Comparison of ENCODE assay signal across 1 cellular context in the genomic region with DNA sequence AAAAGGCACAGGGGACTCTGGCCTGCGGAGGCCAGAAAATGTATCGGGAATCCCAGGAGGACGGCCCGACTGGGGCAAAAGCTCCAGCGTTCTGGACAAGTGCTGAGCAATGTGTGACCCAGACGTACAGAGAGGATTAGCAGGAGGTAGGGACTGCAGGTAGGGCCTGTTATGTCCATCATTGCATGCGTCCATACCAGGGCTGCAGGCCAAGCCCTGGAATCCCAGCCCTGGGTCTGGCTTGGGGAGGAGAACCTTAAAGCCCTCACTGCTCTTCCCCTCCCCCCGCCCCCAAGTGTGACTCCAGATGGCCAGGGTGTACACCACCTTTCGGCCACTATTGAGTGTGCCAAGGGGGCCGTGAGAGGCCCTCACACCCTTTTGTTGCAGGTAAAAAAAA.
TF ChIP-seq lines count a peak whose summit lies in the region.

No MANE protein-coding gene starts in this region.

TF ChIP-seq in A549, 52 proteins besides CTCF, POLR2A, EP300 and RAD21:
- TF ChIP-seq HEYL (CRISPR knock-in tag; IDR thresholded peaks at IDR 0.05) (no peak), RARB (CRISPR knock-in tag; IDR thresholded peaks at IDR 0.05) (no peak)
- TF ChIP-seq, protein P1, sequence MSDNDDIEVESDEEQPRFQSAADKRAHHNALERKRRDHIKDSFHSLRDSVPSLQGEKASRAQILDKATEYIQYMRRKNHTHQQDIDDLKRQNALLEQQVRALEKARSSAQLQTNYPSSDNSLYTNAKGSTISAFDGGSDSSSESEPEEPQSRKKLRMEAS (IDR thresholded peaks at IDR 0.05), result no peak
TF ChIP-seq in A549: peak in this region for 0.
